Comparison of ENCODE assay signal across 19 cellular contexts in genomic region chr1:113247805-113248204, GRCh38.
DNase-seq lines count a peak whose midpoint lies in the region; ATAC-seq, FAIRE-seq and TF ChIP-seq lines count a peak whose summit lies in the region.
"Had no signal": no experiment of that assay in that cellular context is flagged by ENCODE, and none has a peak within 500 bp of the region (broad histone marks: within the 10 kb centered on the region; RNA-seq: fewer than 3 reads in every experiment).

No MANE protein-coding gene starts in this region.

- DNase-seq in stimulated activated naive CD8-positive, alpha-beta T cell treated with anti-CD3 and anti-CD28 coated beads, Interleukin-15, amount 100 ng/mL, for 72 hours: no peak
- no peak for DNase-seq in stimulated activated naive CD8-positive, alpha-beta T cell treated with anti-CD3 and anti-CD28 coated beads, Interleukin-15, Interleukin-2, amounts not matched to agents 100 U/mL and 50 U/mL, for 24 hours
- DNase-seq in esophagus squamous epithelium (lab: John Stamatoyannopoulos, UW): no peak
- no peak for DNase-seq in pancreas
- DNase-seq in GM12892 (ENCODE audit: insufficient read length): no peak
- DNase-seq in NCI-H1092 (lab: John Stamatoyannopoulos, UW): no peak
- DNase-seq in H7: no peak
- no peak for DNase-seq in NCI-H1436 (lab: John Stamatoyannopoulos, UW)
- DNase-seq: 8988T; CD8-positive, alpha-beta T cell; DND-41; KG1; NCI-H1092 treated with DMSO at 0.1 percent for 48 hours; NCI-H187; NCI-H2171; NCI-H446; NK-92 treated with Interleukin-12 subunit alpha and Interleukin-12 subunit beta, amount 100 ng/mL, for 24 hours had no signal

- H3K27ac ChIP-seq in esophagus squamous epithelium (peak overlapping the region; percentile 72 to 86 (median 80)), pancreas (peak overlapping the region; percentile 2 to 71 (median 52))
- H3K27ac ChIP-seq: RWPE1 had no signal

- peak overlapping the region; percentile 39 to 60 for H3K27ac Mint-ChIP-seq in stimulated activated naive CD8-positive, alpha-beta T cell treated with anti-CD3 and anti-CD28 coated beads, Interleukin-15, amount 100 ng/mL, for 72 hours
- H3K27ac Mint-ChIP-seq: CD8-positive, alpha-beta T cell had no signal

- H3K27me3 ChIP-seq in esophagus squamous epithelium: no peaks in the 10 kb centered on the region
- no peaks in the 10 kb centered on the region for H3K27me3 ChIP-seq in pancreas
- no peaks in the 10 kb centered on the region for H3K27me3 ChIP-seq in H7 (ENCODE audit: control insufficient read depth, insufficient read depth, low read length)

- ATAC-seq in stimulated activated naive CD8-positive, alpha-beta T cell treated with anti-CD3 and anti-CD28 coated beads, Interleukin-15, amount 100 ng/mL, for 72 hours: no peak
- ATAC-seq in stimulated activated naive CD8-positive, alpha-beta T cell treated with anti-CD3 and anti-CD28 coated beads, Interleukin-15, Interleukin-2, amounts not matched to agents 100 U/mL and 50 U/mL, for 24 hours: no peak
- peak in 2 of 4 donors; percentile 3 to 6 for ATAC-seq in pancreas
- ATAC-seq: CD8-positive, alpha-beta T cell had no signal

- peaks cover 16% of the 10 kb centered on the region for H3K27me3 Mint-ChIP-seq in stimulated activated naive CD8-positive, alpha-beta T cell treated with anti-CD3 and anti-CD28 coated beads, Interleukin-15, amount 100 ng/mL, for 72 hours

- no peaks in the 10 kb centered on the region for H3K36me3 ChIP-seq in esophagus squamous epithelium
- H3K36me3 ChIP-seq in pancreas: no peaks in the 10 kb centered on the region
- no peaks in the 10 kb centered on the region for H3K36me3 ChIP-seq in H7 (replicated peaks; ENCODE audit: control insufficient read depth, insufficient read depth, low read length)

- TF ChIP-seq CTCF in esophagus squamous epithelium (IDR thresholded peaks at IDR 0.05): peak in 2 of 6 experiments; percentile 32 to 52
- no peak for TF ChIP-seq CTCF in pancreas (IDR thresholded peaks at IDR 0.05)

- TF ChIP-seq POLR2A in esophagus squamous epithelium (IDR thresholded peaks at IDR 0.05): no peak
- no peak for TF ChIP-seq POLR2A in GM12892 (IDR thresholded peaks at IDR 0.05; ENCODE audit: low read depth, low read length)

- H3K9me3 Mint-ChIP-seq in stimulated activated naive CD8-positive, alpha-beta T cell treated with anti-CD3 and anti-CD28 coated beads, Interleukin-15, amount 100 ng/mL, for 72 hours: no peaks in the 10 kb centered on the region
- H3K9me3 Mint-ChIP-seq: CD8-positive, alpha-beta T cell had no signal

- intact Hi-C loops in esophagus squamous epithelium (cut with DNase I) (no loop called here), pancreas (cut with DNase I) (no loop called here)

- no peak overlapping the region for H3K4me3 Mint-ChIP-seq in stimulated activated naive CD8-positive, alpha-beta T cell treated with anti-CD3 and anti-CD28 coated beads, Interleukin-15, amount 100 ng/mL, for 72 hours
- H3K4me3 Mint-ChIP-seq: CD8-positive, alpha-beta T cell had no signal

- no peaks in the 10 kb centered on the region for H3K4me1 Mint-ChIP-seq in stimulated activated naive CD8-positive, alpha-beta T cell treated with anti-CD3 and anti-CD28 coated beads, Interleukin-15, amount 100 ng/mL, for 72 hours

- FAIRE-seq in pancreas (lab: Jason Lieb, UNC) (no peak), GM12892 (lab: Jason Lieb, UNC) (no peak)
- FAIRE-seq: G401.6 had no signal

- H3K4me3 ChIP-seq in esophagus squamous epithelium (no peak overlapping the region), pancreas (no peak overlapping the region), H7 (ENCODE audit: insufficient read depth, low read depth, low read length) (no peak overlapping the region)

- H3K4me1 ChIP-seq in esophagus squamous epithelium (peaks cover 8 to 60% (median 14%) of the 10 kb centered on the region in 3 donors), pancreas (peaks cover 26 to 36% (median 31%) of the 10 kb centered on the region in 3 donors)

- 50 to 71% methylated on average over 1 to 3 of the region's 3 CpGs for WGBS in esophagus squamous epithelium, 2 donors
- 84 to 86% methylated on average over 3 of the region's 3 CpGs for WGBS in pancreas, 2 donors

- H3K9me3 ChIP-seq in esophagus squamous epithelium: no peaks in the 10 kb centered on the region
- no peaks in the 10 kb centered on the region for H3K9me3 ChIP-seq in pancreas
